20 cellular contexts compared by ENCODE assay signal in genomic region chr2:134052173-134052572, GRCh38.
"Had no signal": no experiment of that assay in that cellular context is flagged by ENCODE, and none has a peak within 500 bp of the region (broad histone marks: within the 10 kb centered on the region; RNA-seq: fewer than 3 reads in every experiment).

No MANE protein-coding gene starts in this region.

- DNase-seq: dermis blood vessel endothelial cell; foreskin keratinocyte; immature natural killer cell; left lung; lower lobe of right lung; mesenchymal stem cell; naive thymus-derived CD4-positive, alpha-beta T cell; nephron progenitor cell; psoas muscle; retina; right lobe of liver; stimulated activated CD4-positive, alpha-beta T cell treated with anti-CD3 and anti-CD28 coated beads, Interleukin-1b, Interleukin-23, amount 100 ng/mL, for 48 hours; stimulated activated CD4-positive, alpha-beta T cell treated with anti-CD3 and anti-CD28 coated beads, Interleukin-4, amount 100 ng/mL, for 24 hours; stimulated activated naive B cell treated with anti-CD40 and anti-IgM and Interleukin-4, amounts not matched to agents 10 μg/mL and 1 μg/mL and 100 μg/mL, for 72 hours; stimulated activated naive CD8-positive, alpha-beta T cell treated with anti-CD3 and anti-CD28 coated beads, Interleukin-15, amount 100 ng/mL, for 72 hours; testis; upper lobe of right lung had no signal

- ATAC-seq: foreskin keratinocyte; left lung; lower lobe of right lung; naive thymus-derived CD4-positive, alpha-beta T cell; psoas muscle; right lobe of liver; stimulated activated naive B cell treated with anti-CD40 and anti-IgM and Interleukin-4, amounts not matched to agents 10 μg/mL and 1 μg/mL and 100 μg/mL, for 72 hours; stimulated activated naive CD8-positive, alpha-beta T cell treated with anti-CD3 and anti-CD28 coated beads, Interleukin-15, amount 100 ng/mL, for 72 hours; upper lobe of right lung had no signal

- H3K36me3 Mint-ChIP-seq: immature natural killer cell; naive thymus-derived CD4-positive, alpha-beta T cell had no signal

- H3K4me3 Mint-ChIP-seq: immature natural killer cell; naive thymus-derived CD4-positive, alpha-beta T cell; nephron progenitor cell; stimulated activated naive B cell treated with anti-CD40 and anti-IgM and Interleukin-4, amounts not matched to agents 10 μg/mL and 1 μg/mL and 100 μg/mL, for 72 hours; stimulated activated naive CD8-positive, alpha-beta T cell treated with anti-CD3 and anti-CD28 coated beads, Interleukin-15, amount 100 ng/mL, for 72 hours had no signal

- H3K27ac Mint-ChIP-seq: immature natural killer cell; naive thymus-derived CD4-positive, alpha-beta T cell; nephron progenitor cell; stimulated activated naive B cell treated with anti-CD40 and anti-IgM and Interleukin-4, amounts not matched to agents 10 μg/mL and 1 μg/mL and 100 μg/mL, for 72 hours; stimulated activated naive CD8-positive, alpha-beta T cell treated with anti-CD3 and anti-CD28 coated beads, Interleukin-15, amount 100 ng/mL, for 72 hours had no signal

- H3K27ac ChIP-seq: foreskin keratinocyte, left lung, lower lobe of right lung, neutrophil, psoas muscle, right lobe of liver, testis, tibial nerve, upper lobe of right lung, vagina had no signal

- H3K4me1 Mint-ChIP-seq: immature natural killer cell; naive thymus-derived CD4-positive, alpha-beta T cell; nephron progenitor cell; stimulated activated naive CD8-positive, alpha-beta T cell treated with anti-CD3 and anti-CD28 coated beads, Interleukin-15, amount 100 ng/mL, for 72 hours had no signal
